Comparison of ENCODE assay signal across 9 cellular contexts in the genomic region with DNA sequence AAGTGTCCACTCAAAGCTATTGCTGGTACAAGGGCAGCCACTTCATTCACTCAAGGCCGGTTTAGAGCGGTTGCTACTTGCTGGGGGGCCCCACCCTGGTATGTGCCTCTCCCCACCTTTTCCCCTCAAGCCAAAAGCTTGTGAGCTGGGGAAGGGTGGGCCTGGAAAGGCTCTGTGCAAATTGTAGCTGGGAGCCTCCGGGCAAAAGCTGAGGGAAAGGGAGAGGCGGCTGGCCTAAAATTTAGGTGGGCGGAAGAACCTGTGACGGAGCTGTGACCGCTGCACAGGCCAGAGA. TPM values are rescaled to one million over a fixed set of nuclear protein-coding genes. Genes with fewer than 3 reads are reported as not detected.
DNase-seq lines count a peak whose midpoint lies in the region; ATAC-seq and TF ChIP-seq lines count a peak whose summit lies in the region.
"Had no signal": no experiment of that assay in that cellular context is flagged by ENCODE, and none has a peak within 500 bp of the region (broad histone marks: within the 10 kb centered on the region; RNA-seq: fewer than 3 reads in every experiment).

No MANE protein-coding gene starts in this region.

- peaks cover 0 to 3% (median 0%) of the 10 kb centered on the region in 5 experiments for H3K9me3 Mint-ChIP-seq in brain

- H3K9ac ChIP-seq in mucosa of stomach (ENCODE audit: low read length), result peak overlapping the region; percentile 65

- H3K9me3 ChIP-seq in mucosa of stomach (ENCODE audit: control insufficient read depth, low read length), result no peaks in the 10 kb centered on the region

- H3K27ac ChIP-seq in 22Rv1 (peak overlapping the region; percentile 82), HL-60 (replicated peaks) (no peak overlapping the region)

- peaks cover 3% of the 10 kb centered on the region for H3K27me3 Mint-ChIP-seq in brain

- DNase-seq in HL-60 (ENCODE audit: low read depth in 1 of 2, low spot score in 1 of 2) (no peak), COLO668 (lab: John Stamatoyannopoulos, UW; ENCODE audit: unreplicated experiment) (no peak), NCI-H2227 (lab: John Stamatoyannopoulos, UW; ENCODE audit: unreplicated experiment) (no peak)
- DNase-seq: NCI-H748 treated with DMSO at 0.1 percent for 48 hours had no signal

- H3K4me1 Mint-ChIP-seq in brain, result peaks cover 34% of the 10 kb centered on the region

- H3K27me3 ChIP-seq in HL-60 (ENCODE audit: insufficient read depth, poor library complexity, severe bottlenecking), result no peaks in the 10 kb centered on the region
- H3K27me3 ChIP-seq in mucosa of stomach (ENCODE audit: control insufficient read depth, insufficient read depth, low read length), result no peaks in the 10 kb centered on the region

- TF ChIP-seq CTCF in 22Rv1 (IDR thresholded peaks at IDR 0.05) (no peak), HL-60 (IDR thresholded peaks at IDR 0.05; ENCODE audit: insufficient read depth, low read length) (no peak), brain (conservative IDR thresholded peaks at IDR 0.05) (no peak)

- H3K36me3 Mint-ChIP-seq in brain, result peaks cover 58% of the 10 kb centered on the region

- ATAC-seq in GM18873 (IDR thresholded peaks at IDR 0.05; ENCODE audit: low FRiP score, unreplicated experiment) (no peak), HG02870 (IDR thresholded peaks at IDR 0.05; ENCODE audit: unreplicated experiment) (no peak)

- H3K36me3 ChIP-seq in mucosa of stomach (ENCODE audit: control insufficient read depth, insufficient read depth, low read length), result peaks cover 14% of the 10 kb centered on the region

- peak overlapping the region in 3 of 5 experiments; percentile 33 to 87 (median 76) for H3K27ac Mint-ChIP-seq in brain

- H3K4me1 ChIP-seq in mucosa of stomach (ENCODE audit: control insufficient read depth, insufficient read depth, low read length), result peaks cover 18% of the 10 kb centered on the region

- peak overlapping the region; percentile 37 to 98 (median 71) for H3K4me3 Mint-ChIP-seq in brain

- H3K4me3 ChIP-seq in HL-60 (replicated peaks; ENCODE audit: insufficient read depth, low read length) (peak overlapping the region; percentile 63; the same call in 1 of the 2 replicates), mucosa of stomach (ENCODE audit: low read length) (peak overlapping the region; percentile 84)

RNA-seq across cellular contexts. Expression of a gene that starts 0.3 kb away (rescaled TPM):
- 1.6 TPM for polyA plus RNA-seq in brain (ENCODE audit: insufficient read depth, low read depth, low replicate concordance)

RNA-seq across cellular contexts. Expression of a gene that starts 17.6 kb away (rescaled TPM):
- polyA plus RNA-seq in brain (ENCODE audit: insufficient read depth, low read depth, low replicate concordance), result 5.2 TPM
